ENCODE assay signal across 14 cellular contexts in the genomic region with DNA sequence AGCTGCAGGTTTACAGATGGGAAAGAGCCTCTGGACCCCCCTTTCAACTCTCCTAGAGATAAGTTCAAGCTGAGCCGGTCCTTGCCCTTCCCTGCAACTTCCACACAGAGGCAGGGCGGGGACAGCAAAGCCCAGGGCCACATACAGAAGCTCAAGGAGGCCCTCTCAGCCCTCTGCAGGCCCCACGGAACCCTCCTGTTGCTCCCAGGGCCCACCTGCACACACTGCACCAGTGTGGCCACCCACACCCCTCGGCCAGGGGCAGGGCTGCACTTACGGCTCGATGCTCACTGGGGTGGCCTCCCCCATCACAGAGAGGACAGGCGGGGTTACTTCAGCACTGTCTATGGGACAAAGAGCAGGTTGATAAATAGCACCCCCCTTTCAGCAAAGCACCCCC. TPM values are rescaled to one million over a fixed set of nuclear protein-coding genes. Genes with fewer than 3 reads are reported as not detected.
DNase-seq lines count a peak whose midpoint lies in the region; ATAC-seq and TF ChIP-seq lines count a peak whose summit lies in the region.
"Had no signal": no experiment of that assay in that cellular context is flagged by ENCODE, and none has a peak within 500 bp of the region (broad histone marks: within the 10 kb centered on the region; RNA-seq: fewer than 3 reads in every experiment).

No MANE protein-coding gene starts in this region.

- H3K27me3 Mint-ChIP-seq in H9 (ENCODE audit: low read depth) = no peaks in the 10 kb centered on the region
- no peaks in the 10 kb centered on the region for H3K27me3 Mint-ChIP-seq in effector memory CD8-positive, alpha-beta T cell
- H3K27me3 Mint-ChIP-seq: stimulated activated naive CD8-positive, alpha-beta T cell treated with anti-CD3 and anti-CD28 coated beads, Interleukin-15, amount 100 ng/mL, for 72 hours had no signal

- H4K20me1 ChIP-seq in BLaER1 = peaks cover 67% of the 10 kb centered on the region
- H4K20me1 ChIP-seq in H9 (ENCODE audit: control insufficient read depth, insufficient read depth, insufficient read length) = no peaks in the 10 kb centered on the region

- TF ChIP-seq POLR2A in sigmoid colon (IDR thresholded peaks at IDR 0.05) = no peak

- no peak overlapping the region for H4K91ac ChIP-seq in H9 (ENCODE audit: insufficient read length, low read depth, low read length)

- H3K23ac ChIP-seq in H9 (ENCODE audit: insufficient read length, low read depth, low read length) = no peak overlapping the region

- intact Hi-C loops in sigmoid colon (cut with DNase I) = no loop called here

- H3K4me3 Mint-ChIP-seq in H9 = no peak overlapping the region
- H3K4me3 Mint-ChIP-seq in effector memory CD8-positive, alpha-beta T cell = no peak overlapping the region
- H3K4me3 Mint-ChIP-seq: stimulated activated naive CD8-positive, alpha-beta T cell treated with anti-CD3 and anti-CD28 coated beads, Interleukin-15, amount 100 ng/mL, for 72 hours had no signal

- H3K4me2 ChIP-seq in BLaER1 = no peak overlapping the region
- H3K4me2 ChIP-seq in H9 (ENCODE audit: insufficient read depth, insufficient read length, low read length) = no peak overlapping the region

- peak overlapping the region in 2 of 3 experiments; percentile 28 to 57; a peak in 1 of 7 replicates for H3K27ac Mint-ChIP-seq in H9
- H3K27ac Mint-ChIP-seq in effector memory CD8-positive, alpha-beta T cell = peak overlapping the region in 1 of 2 donors; percentile 60

- H3K4me1 ChIP-seq in BLaER1 = peaks cover 32% of the 10 kb centered on the region
- no peaks in the 10 kb centered on the region; the same call in 1 of the 2 replicates for H3K4me1 ChIP-seq in H9 (ENCODE audit: insufficient read depth, low read length)
- peaks cover 0 to 90% (median 77%) of the 10 kb centered on the region in 4 donors for H3K4me1 ChIP-seq in sigmoid colon

- no peak overlapping the region for H4K8ac ChIP-seq in H9 (replicated peaks; ENCODE audit: insufficient read length, low read depth, low read length)

- TF ChIP-seq CTCF in H9 (conservative IDR thresholded peaks at IDR 0.05) (no peak), coronary artery (IDR thresholded peaks at IDR 0.05) (no peak), sigmoid colon (IDR thresholded peaks at IDR 0.05) (no peak)

- H3K9ac ChIP-seq in BLaER1 (peak overlapping the region; percentile 23; the same call in 1 of the 2 replicates), H9 (ENCODE audit: extremely low read depth, insufficient read length, low read length) (no peak overlapping the region)

- no peak overlapping the region for H2BK15ac ChIP-seq in H9 (ENCODE audit: low read depth, low read length)

- H3K36me3 Mint-ChIP-seq in H9 (ENCODE audit: insufficient read depth in 1 of 3, low read depth in 3 of 3) = peaks cover 4 to 28% (median 19%) of the 10 kb centered on the region in 3 experiments; a peak in 6 of 7 replicates
- H3K36me3 Mint-ChIP-seq in effector memory CD8-positive, alpha-beta T cell (ENCODE audit: insufficient read depth) = peaks cover 86% of the 10 kb centered on the region

- H2BK20ac ChIP-seq in H9 (ENCODE audit: low read depth, low read length, poor library complexity, severe bottlenecking) = no peak overlapping the region

- WGBS in H9 (ENCODE audit: extremely low coverage, insufficient read length, low lambda C conversion rate) = no CpG with 5 or more reads among the region's 7 CpGs
- 91 to 95% methylated on average over 7 of the region's 7 CpGs for WGBS in sigmoid colon, 2 donors

- no peak overlapping the region for H2BK5ac ChIP-seq in H9 (ENCODE audit: insufficient read length, low read length)

- H3K56ac ChIP-seq in H9 (ENCODE audit: insufficient read length, low read depth, low read length) = no peak overlapping the region

- H2AFZ ChIP-seq in H9 (ENCODE audit: low read length) = no peak overlapping the region
- H2AFZ ChIP-seq: PC-9 had no signal

- H3K79me2 ChIP-seq in H9 (ENCODE audit: insufficient read depth, low read length) = no peaks in the 10 kb centered on the region

- H3K4me3 ChIP-seq in BLaER1 (no peak overlapping the region), coronary artery (no peak overlapping the region), sigmoid colon (no peak overlapping the region)
- H3K4me3 ChIP-seq: PC-9 had no signal

- H2BK12ac ChIP-seq in H9 (ENCODE audit: insufficient read length, low read depth, low read length) = no peak overlapping the region

- no peak overlapping the region for H3K4ac ChIP-seq in H9 (ENCODE audit: low read depth, low read length)

- H3K79me1 ChIP-seq in H9 (ENCODE audit: insufficient read depth, low read depth, low read length, poor library complexity, severe bottlenecking) = no peaks in the 10 kb centered on the region

- no peak overlapping the region for H3K18ac ChIP-seq in H9 (ENCODE audit: insufficient read length, low read depth, low read length)

- no peak for ATAC-seq in HG03175 (IDR thresholded peaks at IDR 0.05; ENCODE audit: unreplicated experiment)
- ATAC-seq in effector memory CD8-positive, alpha-beta T cell (replicated peaks) = no peak
- ATAC-seq: HCT116; stimulated activated naive CD8-positive, alpha-beta T cell treated with anti-CD3 and anti-CD28 coated beads, Interleukin-15, amount 100 ng/mL, for 72 hours had no signal

- no peak overlapping the region for H2BK120ac ChIP-seq in H9 (ENCODE audit: low read depth, low read length, poor library complexity, severe bottlenecking)

- H3T11ph ChIP-seq in H9 (ENCODE audit: low read length) = no peak overlapping the region

- H2AK5ac ChIP-seq in H9 (ENCODE audit: insufficient read length, low read length) = no peak overlapping the region

- no peak for TF ChIP-seq EP300 in sigmoid colon (IDR thresholded peaks at IDR 0.05)

- DNase-seq in H9 (no peak), coronary artery (ENCODE audit: low spot score) (peak; percentile 35), sigmoid colon (no peak), UCSD-AML1 (lab: John Stamatoyannopoulos, UW; ENCODE audit: unreplicated experiment) (no peak)
- DNase-seq in effector memory CD8-positive, alpha-beta T cell = no peak
- DNase-seq: COR-L47; dermis blood vessel endothelial cell; GF-D8; PC-9; stimulated activated naive CD8-positive, alpha-beta T cell treated with anti-CD3 and anti-CD28 coated beads, Interleukin-15, amount 100 ng/mL, for 72 hours; T1000 had no signal

- H3K9me3 Mint-ChIP-seq in H9 = no peaks in the 10 kb centered on the region
- H3K9me3 Mint-ChIP-seq in effector memory CD8-positive, alpha-beta T cell = no peaks in the 10 kb centered on the region
- H3K9me3 Mint-ChIP-seq: stimulated activated naive CD8-positive, alpha-beta T cell treated with anti-CD3 and anti-CD28 coated beads, Interleukin-15, amount 100 ng/mL, for 72 hours had no signal

- H3K36me3 ChIP-seq in BLaER1 (peaks cover 99% of the 10 kb centered on the region), sigmoid colon (peaks cover 31 to 85% (median 52%) of the 10 kb centered on the region in 4 donors)

- no peak overlapping the region; the same call in 1 of the 2 replicates for H3K14ac ChIP-seq in H9 (ENCODE audit: insufficient read depth, low read length)

- H3K4me1 Mint-ChIP-seq in H9 = peaks cover 31 to 32% of the 10 kb centered on the region in 2 experiments
- H3K4me1 Mint-ChIP-seq in effector memory CD8-positive, alpha-beta T cell (ENCODE audit: low read depth in 2 of 2) = peaks cover 19 to 20% of the 10 kb centered on the region in 2 donors

- H3K27ac ChIP-seq in BLaER1 (no peak overlapping the region), H9 (ENCODE audit: insufficient read length, low read depth, low read length) (no peak overlapping the region), coronary artery (peak overlapping the region; percentile 75 to 91), sigmoid colon (peak overlapping the region; percentile 79 to 99 (median 88))

- H3K9me3 ChIP-seq in BLaER1 (no peaks in the 10 kb centered on the region), H9 (ENCODE audit: control insufficient read depth, low read depth, low read length) (no peaks in the 10 kb centered on the region), sigmoid colon (no peaks in the 10 kb centered on the region)

- H3K23me2 ChIP-seq in H9 (ENCODE audit: insufficient read length, low read depth, low read length, poor library complexity, severe bottlenecking) = no peaks in the 10 kb centered on the region

- no peak overlapping the region for H4K5ac ChIP-seq in H9 (ENCODE audit: insufficient read length, low read depth, low read length)

- H3K27me3 ChIP-seq in BLaER1 = no peaks in the 10 kb centered on the region
- H3K27me3 ChIP-seq in H9 (ENCODE audit: insufficient read depth, low read length) = no peaks in the 10 kb centered on the region
- no peaks in the 10 kb centered on the region for H3K27me3 ChIP-seq in sigmoid colon

RNA-seq across cellular contexts. Expression of a gene that starts 13.0 kb away (rescaled TPM):
- total RNA-seq in H9 (2021) (56.1 and 58.0 TPM in 2 replicates), sigmoid colon (10 to 100 TPM; 33.5 to 63.1 (median 37.3) TPM)
- 10 to 100 TPM; 11.4 to 20.4 (median 16.9) TPM for polyA plus RNA-seq in sigmoid colon

Comparison
In these comparisons a context has a peak if more than half of its experiments do, and no peak if none do; other contexts are left out.
1. H3K27ac ChIP-seq: peak in coronary artery (2 of 2) and sigmoid colon (4 of 4); none in BLaER1 (single experiment) and H9 (single experiment).